In genomic region chr1:19495000-19495656, GRCh38 we compare ENCODE assay signal across 13 cellular contexts. TPM values are rescaled to one million over a fixed set of nuclear protein-coding genes. Genes with fewer than 3 reads are reported as not detected.
DNase-seq lines count a peak whose midpoint lies in the region; ATAC-seq and TF ChIP-seq lines count a peak whose summit lies in the region.
"Had no signal": no experiment of that assay in that cellular context is flagged by ENCODE, and none has a peak within 500 bp of the region (broad histone marks: within the 10 kb centered on the region; RNA-seq: fewer than 3 reads in every experiment).

No MANE protein-coding gene starts in this region.

- H3K27me3 Mint-ChIP-seq in stimulated activated naive CD8-positive, alpha-beta T cell treated with anti-CD3 and anti-CD28 coated beads, Interleukin-15, Interleukin-2, amounts not matched to agents 100 ng/mL and 50 ng/mL, for 24 hours, result no peaks in the 10 kb centered on the region
- H3K27me3 Mint-ChIP-seq in neural crest cell (ENCODE audit: low read depth), result peaks cover 15% of the 10 kb centered on the region

- no peaks in the 10 kb centered on the region for H3K36me3 ChIP-seq in esophagus squamous epithelium
- H3K36me3 ChIP-seq: BE2C, tibial artery had no signal

- H3K27me3 ChIP-seq in esophagus squamous epithelium, result no peaks in the 10 kb centered on the region
- H3K27me3 ChIP-seq: BE2C, tibial artery had no signal

- TF ChIP-seq CTCF in esophagus squamous epithelium (IDR thresholded peaks at IDR 0.05) (no peak), neural crest cell (conservative IDR thresholded peaks at IDR 0.05) (no peak)

- WGBS in esophagus squamous epithelium, 2 donors, result 68 to 76% methylated on average over 11 of the region's 11 CpGs

- H3K36me3 Mint-ChIP-seq in stimulated activated naive CD8-positive, alpha-beta T cell treated with anti-CD3 and anti-CD28 coated beads, Interleukin-15, Interleukin-2, amounts not matched to agents 100 ng/mL and 50 ng/mL, for 24 hours (ENCODE audit: low read depth), result no peaks in the 10 kb centered on the region
- no peaks in the 10 kb centered on the region for H3K36me3 Mint-ChIP-seq in neural crest cell (ENCODE audit: low read depth)

- H3K4me3 ChIP-seq in esophagus squamous epithelium, result no peak overlapping the region
- H3K4me3 ChIP-seq: tibial artery had no signal

- TF ChIP-seq POLR2A in esophagus squamous epithelium (IDR thresholded peaks at IDR 0.05), result no peak

- peak overlapping the region in 3 of 4 donors; percentile 48 to 74 (median 59) for H3K27ac ChIP-seq in esophagus squamous epithelium
- H3K27ac ChIP-seq: foreskin keratinocyte had no signal

- peaks cover 24% of the 10 kb centered on the region for H3K4me1 Mint-ChIP-seq in stimulated activated naive CD8-positive, alpha-beta T cell treated with anti-CD3 and anti-CD28 coated beads, Interleukin-15, Interleukin-2, amounts not matched to agents 100 ng/mL and 50 ng/mL, for 24 hours (ENCODE audit: low read depth)
- H3K4me1 Mint-ChIP-seq in neural crest cell, result no peaks in the 10 kb centered on the region

- no peaks in the 10 kb centered on the region for H3K9me3 Mint-ChIP-seq in stimulated activated naive CD8-positive, alpha-beta T cell treated with anti-CD3 and anti-CD28 coated beads, Interleukin-15, Interleukin-2, amounts not matched to agents 100 ng/mL and 50 ng/mL, for 24 hours
- peaks cover 3% of the 10 kb centered on the region for H3K9me3 Mint-ChIP-seq in neural crest cell

- no peak for DNase-seq in stimulated activated naive CD8-positive, alpha-beta T cell treated with anti-CD3 and anti-CD28 coated beads, Interleukin-15, Interleukin-2, amounts not matched to agents 100 U/mL and 50 U/mL, for 24 hours
- DNase-seq in esophagus squamous epithelium (lab: John Stamatoyannopoulos, UW) (no peak), neural crest cell (ENCODE audit: low read depth, low spot score) (no peak), NCI-H187 treated with DMSO at 0.1 percent for 48 hours (lab: John Stamatoyannopoulos, UW) (no peak), NOMO-1 treated with DMSO at 0.1 percent for 48 hours (lab: John Stamatoyannopoulos, UW; ENCODE audit: unreplicated experiment) (no peak), amniotic stem cell (lab: John Stamatoyannopoulos, UW) (no peak)
- DNase-seq: activated CD8-positive, alpha-beta memory T cell treated with anti-CD3 and anti-CD28 coated beads, Interleukin-2, amount 50 U/mL, for 48 hours; BE2C; foreskin keratinocyte; NCI-H1930; tibial artery had no signal

- no peak for ATAC-seq in stimulated activated naive CD8-positive, alpha-beta T cell treated with anti-CD3 and anti-CD28 coated beads, Interleukin-15, Interleukin-2, amounts not matched to agents 100 U/mL and 50 U/mL, for 24 hours
- no peak for ATAC-seq in GM19328 (IDR thresholded peaks at IDR 0.05; ENCODE audit: unreplicated experiment)
- ATAC-seq: foreskin keratinocyte had no signal

- intact Hi-C loops in esophagus squamous epithelium (cut with DNase I), result no loop called here

- H3K4me3 Mint-ChIP-seq in stimulated activated naive CD8-positive, alpha-beta T cell treated with anti-CD3 and anti-CD28 coated beads, Interleukin-15, Interleukin-2, amounts not matched to agents 100 ng/mL and 50 ng/mL, for 24 hours, result peak overlapping the region; percentile 6
- H3K4me3 Mint-ChIP-seq in neural crest cell, result no peak overlapping the region

- peak overlapping the region; percentile 83 for H3K27ac Mint-ChIP-seq in stimulated activated naive CD8-positive, alpha-beta T cell treated with anti-CD3 and anti-CD28 coated beads, Interleukin-15, Interleukin-2, amounts not matched to agents 100 ng/mL and 50 ng/mL, for 24 hours
- peak overlapping the region; percentile 16 for H3K27ac Mint-ChIP-seq in neural crest cell (ENCODE audit: unreplicated experiment)

- peaks cover 0 to 28% (median 7%) of the 10 kb centered on the region in 3 donors for H3K4me1 ChIP-seq in esophagus squamous epithelium
- H3K4me1 ChIP-seq: BE2C, foreskin keratinocyte had no signal

- H3K9me3 ChIP-seq in esophagus squamous epithelium, result no peaks in the 10 kb centered on the region
- H3K9me3 ChIP-seq: BE2C, tibial artery had no signal

RNA-seq across cellular contexts. Expression of gene CAPZB, which starts 9.8 kb away (rescaled TPM):
- 100 to 1,000 TPM in 3 of 4 donors, 10 to 100 TPM in 1; 89.4 to 146 (median 126) TPM for total RNA-seq in esophagus squamous epithelium
- 256 and 257 TPM in 2 replicates for total RNA-seq in neural crest cell
